ENCODE assay signal across 21 cellular contexts in genomic region chr7:17487343-17487742, GRCh38.
"Had no signal": no experiment of that assay in that cellular context is flagged by ENCODE, and none has a peak within 500 bp of the region (broad histone marks: within the 10 kb centered on the region; RNA-seq: fewer than 3 reads in every experiment).

No MANE protein-coding gene starts in this region.

- H3K36me3 ChIP-seq: heart left ventricle, left lung, lower lobe of right lung, ovary, spleen, tibial nerve, upper lobe of right lung, vagina had no signal

- H3K27me3 ChIP-seq: heart left ventricle, left lung, ovary, spleen, testis, tibial nerve, upper lobe of right lung, vagina had no signal

- DNase-seq: cerebellar nuclear complex; dermis blood vessel endothelial cell; erythroblast; foreskin melanocyte; heart left ventricle; hypothalamus; left lung; lower lobe of right lung; ovary; right cardiac atrium; spleen; stimulated activated CD4-positive, alpha-beta T cell treated with anti-CD3 and anti-CD28 coated beads, Interleukin-15, amount 100 ng/mL, for 24 hours; stimulated activated CD4-positive, alpha-beta T cell treated with anti-CD3 and anti-CD28 coated beads, Interleukin-1b, Interleukin-23, amount 100 ng/mL, for 48 hours; stimulated activated CD4-positive, alpha-beta T cell treated with anti-CD3 and anti-CD28 coated beads, Interleukin-4, amount 100 ng/mL, for 4 hours; stimulated activated naive B cell treated with anti-CD40 and anti-IgM and Interleukin-4, amounts not matched to agents 10 μg/mL and 1 μg/mL and 100 μg/mL, for 72 hours; stimulated activated naive CD8-positive, alpha-beta T cell treated with anti-CD3 and anti-CD28 coated beads, Interleukin-15, amount 100 ng/mL, for 72 hours; testis; upper lobe of right lung had no signal

- H3K27ac ChIP-seq: heart left ventricle, left lung, lower lobe of right lung, ovary, spleen, testis, tibial nerve, upper lobe of right lung, vagina had no signal

- H3K4me1 ChIP-seq: heart left ventricle, left lung, lower lobe of right lung, spleen, testis, upper lobe of right lung, vagina had no signal

- ATAC-seq: heart left ventricle; left lung; lower lobe of right lung; natural killer cell treated with Interleukin-12 subunit alpha and Interleukin-12 subunit beta and Interleukin-15 and Interleukin-18, amount 100 ng/mL, for 72 hours; right cardiac atrium; stimulated activated naive B cell treated with anti-CD40 and anti-IgM and Interleukin-4, amounts not matched to agents 10 μg/mL and 1 μg/mL and 100 μg/mL, for 72 hours; stimulated activated naive CD8-positive, alpha-beta T cell treated with anti-CD3 and anti-CD28 coated beads, Interleukin-15, amount 100 ng/mL, for 72 hours; upper lobe of right lung had no signal

- H3K4me3 ChIP-seq: heart left ventricle, left lung, lower lobe of right lung, ovary, spleen, testis, tibial nerve, upper lobe of right lung, vagina had no signal

- H3K9me3 ChIP-seq: heart left ventricle, left lung, lower lobe of right lung, ovary, testis, tibial nerve, upper lobe of right lung, vagina had no signal
